8 cellular contexts compared by ENCODE assay signal in genomic region chr1:35577071-35577998, GRCh38. TPM values are rescaled to one million over a fixed set of nuclear protein-coding genes. Genes with fewer than 3 reads are reported as not detected.
DNase-seq lines count a peak whose midpoint lies in the region; ATAC-seq and TF ChIP-seq lines count a peak whose summit lies in the region.

No MANE protein-coding gene starts in this region.

- POLR2A ChIA-PET in RWPE1 (lab: Yijun Ruan, JAX; ENCODE audit: low non-redundant PET) = no interaction called here

- peak overlapping the region; percentile 83 for H3K27ac Mint-ChIP-seq in activated naive CD8-positive, alpha-beta T cell

- H3K4me1 Mint-ChIP-seq in activated naive CD8-positive, alpha-beta T cell (ENCODE audit: low read depth) = peaks cover 26% of the 10 kb centered on the region

- peak overlapping the region; percentile 87 for H3K4me3 Mint-ChIP-seq in activated naive CD8-positive, alpha-beta T cell

- ATAC-seq in GM19468 (IDR thresholded peaks at IDR 0.05; ENCODE audit: extremely low read depth, unreplicated experiment) = peak; percentile 23

- peak overlapping the region; percentile 73 for H3K9ac ChIP-seq in NT2/D1 (ENCODE audit: insufficient read length, low read depth)

- H3K27ac ChIP-seq in RWPE1 = no peak overlapping the region

- H3K36me3 ChIP-seq in NT2/D1 (ENCODE audit: insufficient read depth, insufficient read length, low read length) = no peaks in the 10 kb centered on the region

- peak overlapping the region; percentile 37 for H3K4me3 ChIP-seq in NT2/D1 (ENCODE audit: insufficient read length, low read depth)

- TF ChIP-seq CTCF in RWPE1 (conservative IDR thresholded peaks at IDR 0.05; ENCODE audit: low read depth) = no peak

- H3K27me3 ChIP-seq in NT2/D1 (ENCODE audit: insufficient read depth, insufficient read length) = peaks cover 54% of the 10 kb centered on the region

- DNase-seq in NT2/D1 (ENCODE audit: low read depth, low spot score) (no peak), iPS-NIHi11 (ENCODE audit: low spot score) (peak; percentile 62), RWPE1 (ENCODE audit: low spot score) (no peak), glomerular visceral epithelial cell (ENCODE audit: extremely low spot score) (no peak), SK-N-DZ (ENCODE audit: low spot score) (no peak)
- peak; percentile 49 for DNase-seq in stimulated activated CD4-positive, alpha-beta T cell treated with anti-CD3 and anti-CD28 coated beads, Interleukin-4, amount 100 ng/mL, for 1 hour

- no peaks in the 10 kb centered on the region for H3K9me3 ChIP-seq in NT2/D1 (ENCODE audit: insufficient read depth, low read length)

- peaks cover 3% of the 10 kb centered on the region for H3K36me3 Mint-ChIP-seq in activated naive CD8-positive, alpha-beta T cell

- H3K9me3 Mint-ChIP-seq in activated naive CD8-positive, alpha-beta T cell (ENCODE audit: low read depth) = no peaks in the 10 kb centered on the region

- peaks cover 17% of the 10 kb centered on the region for H3K4me1 ChIP-seq in NT2/D1 (ENCODE audit: insufficient read depth, insufficient read length)

- CTCF ChIA-PET in RWPE1 (lab: Yijun Ruan, JAX) = no interaction called here

- H3K27me3 Mint-ChIP-seq in activated naive CD8-positive, alpha-beta T cell = no peaks in the 10 kb centered on the region

RNA-seq across cellular contexts. Expression of gene TFAP2E, which starts 4.2 kb away (rescaled TPM):
- polyA plus RNA-seq in SK-N-DZ (2014; cell fraction: cytosol; rRNA removed) = 0.21 TPM in 1 of 2 replicates, not detected in the other
- polyA plus RNA-seq in SK-N-DZ (2014; cell fraction: nucleus; rRNA removed) = 0.64 TPM in 1 of 2 replicates, not detected in the other

RNA-seq across cellular contexts. Expression of gene NCDN, which starts 19.7 kb away (rescaled TPM):
- 31.9 and 34.8 TPM in 2 replicates for polyA plus RNA-seq in SK-N-DZ (2014; cell fraction: cytosol; rRNA removed)
- polyA plus RNA-seq in SK-N-DZ (2014; cell fraction: nucleus; rRNA removed) = 30.2 and 39.1 TPM in 2 replicates

RNA-seq across cellular contexts. Expression of gene KIAA0319L, which starts 20.1 kb away (rescaled TPM):
- polyA plus RNA-seq in SK-N-DZ (2014; cell fraction: cytosol; rRNA removed) = 25.4 and 28.4 TPM in 2 replicates
- 28.3 and 52.9 TPM in 2 replicates for polyA plus RNA-seq in SK-N-DZ (2014; cell fraction: nucleus; rRNA removed)

Comparison
In these comparisons a context has a peak if more than half of its experiments do, and no peak if none do; other contexts are left out.
1. DNase-seq: peak in iPS-NIHi11 (single experiment) and stimulated activated CD4-positive, alpha-beta T cell treated with anti-CD3 and anti-CD28 coated beads, Interleukin-4, amount 100 ng/mL, for 1 hour (single experiment); none in NT2/D1 (single experiment), RWPE1 (single experiment), glomerular visceral epithelial cell (single experiment) and SK-N-DZ (single experiment).